In the genomic region with DNA sequence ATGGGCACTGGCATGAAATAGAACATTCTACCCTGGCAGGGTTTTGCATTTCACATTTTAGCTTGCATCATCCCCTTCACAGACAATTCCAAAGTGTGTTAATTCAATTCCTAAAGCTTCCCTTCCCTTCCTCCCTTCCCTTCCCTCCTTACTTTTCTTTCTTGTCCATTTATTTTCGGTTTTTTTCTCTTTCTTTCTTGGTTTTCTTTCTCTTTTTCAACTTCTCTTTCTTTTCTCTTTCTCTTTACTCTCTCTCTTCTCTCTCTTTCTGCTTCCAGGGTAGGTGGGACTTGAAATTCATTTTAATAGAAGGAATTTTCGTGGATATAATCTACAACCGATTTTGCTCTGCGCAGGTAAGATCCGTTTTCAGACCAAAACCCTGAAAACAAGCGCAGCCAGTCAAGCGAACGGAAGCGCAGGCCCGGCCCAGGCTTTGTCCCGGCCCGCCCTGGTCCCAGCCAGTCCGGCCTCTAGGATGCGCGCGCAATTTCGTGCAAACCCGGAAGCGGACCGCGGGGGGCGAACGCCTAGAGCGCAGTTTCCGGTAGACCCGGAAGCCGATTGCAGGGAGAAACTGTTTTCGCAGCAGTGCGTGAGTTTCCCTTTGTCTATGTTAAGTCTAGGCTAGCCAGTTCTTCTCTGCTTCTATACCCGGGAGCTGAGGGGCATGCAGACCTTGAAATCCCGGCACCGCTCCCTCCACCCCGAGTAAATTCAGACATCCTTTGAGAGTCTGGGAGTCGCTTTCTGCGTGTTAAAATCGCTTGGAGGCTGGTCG, we compare ENCODE assay signal across 1 cellular context.
TF ChIP-seq lines count a peak whose summit lies in the region.

A gene (plus strand): TSS at position 540 of the 781 bp plus-strand sequence. CDS start 4,165 bp downstream, outside the sequence.

TF ChIP-seq in HepG2, 621 proteins besides CTCF, POLR2A, EP300 and RAD21 (continued from another document and continues in another):
- TF ChIP-seq, protein P1, sequence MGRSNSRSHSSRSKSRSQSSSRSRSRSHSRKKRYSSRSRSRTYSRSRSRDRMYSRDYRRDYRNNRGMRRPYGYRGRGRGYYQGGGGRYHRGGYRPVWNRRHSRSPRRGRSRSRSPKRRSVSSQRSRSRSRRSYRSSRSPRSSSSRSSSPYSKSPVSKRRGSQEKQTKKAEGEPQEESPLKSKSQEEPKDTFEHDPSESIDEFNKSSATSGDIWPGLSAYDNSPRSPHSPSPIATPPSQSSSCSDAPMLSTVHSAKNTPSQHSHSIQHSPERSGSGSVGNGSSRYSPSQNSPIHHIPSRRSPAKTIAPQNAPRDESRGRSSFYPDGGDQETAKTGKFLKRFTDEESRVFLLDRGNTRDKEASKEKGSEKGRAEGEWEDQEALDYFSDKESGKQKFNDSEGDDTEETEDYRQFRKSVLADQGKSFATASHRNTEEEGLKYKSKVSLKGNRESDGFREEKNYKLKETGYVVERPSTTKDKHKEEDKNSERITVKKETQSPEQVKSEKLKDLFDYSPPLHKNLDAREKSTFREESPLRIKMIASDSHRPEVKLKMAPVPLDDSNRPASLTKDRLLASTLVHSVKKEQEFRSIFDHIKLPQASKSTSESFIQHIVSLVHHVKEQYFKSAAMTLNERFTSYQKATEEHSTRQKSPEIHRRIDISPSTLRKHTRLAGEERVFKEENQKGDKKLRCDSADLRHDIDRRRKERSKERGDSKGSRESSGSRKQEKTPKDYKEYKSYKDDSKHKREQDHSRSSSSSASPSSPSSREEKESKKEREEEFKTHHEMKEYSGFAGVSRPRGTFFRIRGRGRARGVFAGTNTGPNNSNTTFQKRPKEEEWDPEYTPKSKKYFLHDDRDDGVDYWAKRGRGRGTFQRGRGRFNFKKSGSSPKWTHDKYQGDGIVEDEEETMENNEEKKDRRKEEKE (IDR thresholded peaks at IDR 0.05): no peak
- TF ChIP-seq, protein P2, sequence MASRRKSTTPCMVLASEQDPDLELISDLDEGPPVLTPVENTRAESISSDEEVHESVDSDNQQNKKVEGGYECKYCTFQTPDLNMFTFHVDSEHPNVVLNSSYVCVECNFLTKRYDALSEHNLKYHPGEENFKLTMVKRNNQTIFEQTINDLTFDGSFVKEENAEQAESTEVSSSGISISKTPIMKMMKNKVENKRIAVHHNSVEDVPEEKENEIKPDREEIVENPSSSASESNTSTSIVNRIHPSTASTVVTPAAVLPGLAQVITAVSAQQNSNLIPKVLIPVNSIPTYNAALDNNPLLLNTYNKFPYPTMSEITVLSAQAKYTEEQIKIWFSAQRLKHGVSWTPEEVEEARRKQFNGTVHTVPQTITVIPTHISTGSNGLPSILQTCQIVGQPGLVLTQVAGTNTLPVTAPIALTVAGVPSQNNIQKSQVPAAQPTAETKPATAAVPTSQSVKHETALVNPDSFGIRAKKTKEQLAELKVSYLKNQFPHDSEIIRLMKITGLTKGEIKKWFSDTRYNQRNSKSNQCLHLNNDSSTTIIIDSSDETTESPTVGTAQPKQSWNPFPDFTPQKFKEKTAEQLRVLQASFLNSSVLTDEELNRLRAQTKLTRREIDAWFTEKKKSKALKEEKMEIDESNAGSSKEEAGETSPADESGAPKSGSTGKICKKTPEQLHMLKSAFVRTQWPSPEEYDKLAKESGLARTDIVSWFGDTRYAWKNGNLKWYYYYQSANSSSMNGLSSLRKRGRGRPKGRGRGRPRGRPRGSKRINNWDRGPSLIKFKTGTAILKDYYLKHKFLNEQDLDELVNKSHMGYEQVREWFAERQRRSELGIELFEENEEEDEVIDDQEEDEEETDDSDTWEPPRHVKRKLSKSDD (CRISPR knock-in tag; IDR thresholded peaks at IDR 0.05; ENCODE audit: low read depth): no peak
- TF ChIP-seq ZNF556 (CRISPR knock-in tag; IDR thresholded peaks at IDR 0.05; ENCODE audit: borderline replicate concordance) (0 out of 2 replicates have a peak, but pooled peaks have one; percentile 32), KAT2B (IDR thresholded peaks at IDR 0.05; ENCODE audit: borderline replicate concordance, low read depth, low read length) (no peak), REPIN1 (CRISPR knock-in tag; IDR thresholded peaks at IDR 0.05; ENCODE audit: borderline replicate concordance, low read depth) (peak; percentile 49; the same call in 1 of the 2 replicates), THYN1 (CRISPR knock-in tag; IDR thresholded peaks at IDR 0.05; ENCODE audit: borderline replicate concordance, low read depth) (no peak), ZNF557 (CRISPR knock-in tag; IDR thresholded peaks at IDR 0.05) (no peak), HDAC2 (CRISPR knock-in tag; IDR thresholded peaks at IDR 0.05) (0 out of 2 replicates have a peak, but pooled peaks have one; percentile 19), RBFOX2 (IDR thresholded peaks at IDR 0.05; ENCODE audit: low read depth, low read length) (peak; percentile 75), SOX5 (CRISPR knock-in tag; IDR thresholded peaks at IDR 0.05; ENCODE audit: borderline replicate concordance) (peak; percentile 34; the same call in 1 of the 2 replicates), JUNB (CRISPR knock-in tag; IDR thresholded peaks at IDR 0.05; ENCODE audit: borderline replicate concordance) (no peak), ONECUT2 (CRISPR knock-in tag; IDR thresholded peaks at IDR 0.05) (0 out of 2 replicates have a peak, but pooled peaks have one; percentile 6), ZKSCAN8 (CRISPR knock-in tag; IDR thresholded peaks at IDR 0.05; ENCODE audit: borderline replicate concordance) (peak; percentile 17; the same call in 1 of the 2 replicates), FOXP1 (IDR thresholded peaks at IDR 0.05) (no peak), FOXP1 (CRISPR knock-in tag; IDR thresholded peaks at IDR 0.05) (no peak), TCF7L2 (IDR thresholded peaks at IDR 0.05; ENCODE audit: low read depth, low read length) (no peak), FOSL1 (CRISPR knock-in tag; IDR thresholded peaks at IDR 0.05; ENCODE audit: borderline replicate concordance) (no peak), KDM2A (CRISPR knock-in tag; IDR thresholded peaks at IDR 0.05; ENCODE audit: borderline replicate concordance, low read depth) (peak; percentile 68; the same call in 1 of the 2 replicates), ZNF547 (CRISPR knock-in tag; IDR thresholded peaks at IDR 0.05) (peak; percentile 70; the same call in 1 of the 2 replicates), ZNF263 (CRISPR knock-in tag; IDR thresholded peaks at IDR 0.05) (0 out of 2 replicates have a peak, but pooled peaks have one; percentile 16), ZNF33B (CRISPR knock-in tag; IDR thresholded peaks at IDR 0.05) (0 out of 2 replicates have a peak, but pooled peaks have one; percentile 38), SMAD3 (CRISPR knock-in tag; IDR thresholded peaks at IDR 0.05) (no peak; the same call in 1 of the 2 replicates), SIX4 (CRISPR knock-in tag; IDR thresholded peaks at IDR 0.05) (0 out of 2 replicates have a peak, but pooled peaks have one; percentile 27), DR1 (CRISPR knock-in tag; IDR thresholded peaks at IDR 0.05) (no peak; the same call in 1 of the 2 replicates), GZF1 (CRISPR knock-in tag; IDR thresholded peaks at IDR 0.05) (no peak), KAT8 (CRISPR knock-in tag; IDR thresholded peaks at IDR 0.05) (peak; percentile 94), ZNF253 (CRISPR knock-in tag; IDR thresholded peaks at IDR 0.05; ENCODE audit: borderline replicate concordance) (no peak), WIZ (CRISPR knock-in tag; IDR thresholded peaks at IDR 0.05) (0 out of 2 replicates have a peak, but pooled peaks have one; percentile 69), FOXJ3 (CRISPR knock-in tag; IDR thresholded peaks at IDR 0.05; ENCODE audit: borderline replicate concordance) (no peak), ZNF510 (CRISPR knock-in tag; IDR thresholded peaks at IDR 0.05; ENCODE audit: low read depth) (0 out of 2 replicates have a peak, but pooled peaks have one; percentile 57), AGO1 (IDR thresholded peaks at IDR 0.05; ENCODE audit: low read depth, low read length, poor library complexity, severe bottlenecking) (no peak), TMF1 (CRISPR knock-in tag; IDR thresholded peaks at IDR 0.05; ENCODE audit: low read depth) (no peak), ZNF850 (CRISPR knock-in tag; conservative IDR thresholded peaks at IDR 0.05) (no peak), KDM3A (CRISPR knock-in tag; IDR thresholded peaks at IDR 0.05; ENCODE audit: low read depth) (no peak; the same call in 1 of the 2 replicates)
- TF ChIP-seq, protein P3, sequence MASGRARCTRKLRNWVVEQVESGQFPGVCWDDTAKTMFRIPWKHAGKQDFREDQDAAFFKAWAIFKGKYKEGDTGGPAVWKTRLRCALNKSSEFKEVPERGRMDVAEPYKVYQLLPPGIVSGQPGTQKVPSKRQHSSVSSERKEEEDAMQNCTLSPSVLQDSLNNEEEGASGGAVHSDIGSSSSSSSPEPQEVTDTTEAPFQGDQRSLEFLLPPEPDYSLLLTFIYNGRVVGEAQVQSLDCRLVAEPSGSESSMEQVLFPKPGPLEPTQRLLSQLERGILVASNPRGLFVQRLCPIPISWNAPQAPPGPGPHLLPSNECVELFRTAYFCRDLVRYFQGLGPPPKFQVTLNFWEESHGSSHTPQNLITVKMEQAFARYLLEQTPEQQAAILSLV (CRISPR knock-in tag; IDR thresholded peaks at IDR 0.05; ENCODE audit: borderline replicate concordance): 0 out of 2 replicates have a peak, but pooled peaks have one; percentile 46
- TF ChIP-seq, protein P4, sequence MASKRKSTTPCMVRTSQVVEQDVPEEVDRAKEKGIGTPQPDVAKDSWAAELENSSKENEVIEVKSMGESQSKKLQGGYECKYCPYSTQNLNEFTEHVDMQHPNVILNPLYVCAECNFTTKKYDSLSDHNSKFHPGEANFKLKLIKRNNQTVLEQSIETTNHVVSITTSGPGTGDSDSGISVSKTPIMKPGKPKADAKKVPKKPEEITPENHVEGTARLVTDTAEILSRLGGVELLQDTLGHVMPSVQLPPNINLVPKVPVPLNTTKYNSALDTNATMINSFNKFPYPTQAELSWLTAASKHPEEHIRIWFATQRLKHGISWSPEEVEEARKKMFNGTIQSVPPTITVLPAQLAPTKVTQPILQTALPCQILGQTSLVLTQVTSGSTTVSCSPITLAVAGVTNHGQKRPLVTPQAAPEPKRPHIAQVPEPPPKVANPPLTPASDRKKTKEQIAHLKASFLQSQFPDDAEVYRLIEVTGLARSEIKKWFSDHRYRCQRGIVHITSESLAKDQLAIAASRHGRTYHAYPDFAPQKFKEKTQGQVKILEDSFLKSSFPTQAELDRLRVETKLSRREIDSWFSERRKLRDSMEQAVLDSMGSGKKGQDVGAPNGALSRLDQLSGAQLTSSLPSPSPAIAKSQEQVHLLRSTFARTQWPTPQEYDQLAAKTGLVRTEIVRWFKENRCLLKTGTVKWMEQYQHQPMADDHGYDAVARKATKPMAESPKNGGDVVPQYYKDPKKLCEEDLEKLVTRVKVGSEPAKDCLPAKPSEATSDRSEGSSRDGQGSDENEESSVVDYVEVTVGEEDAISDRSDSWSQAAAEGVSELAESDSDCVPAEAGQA (IDR thresholded peaks at IDR 0.05; ENCODE audit: low read depth): peak; percentile 19; the same call in 1 of the 2 replicates
- TF ChIP-seq, protein P4 (CRISPR knock-in tag; IDR thresholded peaks at IDR 0.05; ENCODE audit: borderline replicate concordance): no peak
- TF ChIP-seq, protein P5, sequence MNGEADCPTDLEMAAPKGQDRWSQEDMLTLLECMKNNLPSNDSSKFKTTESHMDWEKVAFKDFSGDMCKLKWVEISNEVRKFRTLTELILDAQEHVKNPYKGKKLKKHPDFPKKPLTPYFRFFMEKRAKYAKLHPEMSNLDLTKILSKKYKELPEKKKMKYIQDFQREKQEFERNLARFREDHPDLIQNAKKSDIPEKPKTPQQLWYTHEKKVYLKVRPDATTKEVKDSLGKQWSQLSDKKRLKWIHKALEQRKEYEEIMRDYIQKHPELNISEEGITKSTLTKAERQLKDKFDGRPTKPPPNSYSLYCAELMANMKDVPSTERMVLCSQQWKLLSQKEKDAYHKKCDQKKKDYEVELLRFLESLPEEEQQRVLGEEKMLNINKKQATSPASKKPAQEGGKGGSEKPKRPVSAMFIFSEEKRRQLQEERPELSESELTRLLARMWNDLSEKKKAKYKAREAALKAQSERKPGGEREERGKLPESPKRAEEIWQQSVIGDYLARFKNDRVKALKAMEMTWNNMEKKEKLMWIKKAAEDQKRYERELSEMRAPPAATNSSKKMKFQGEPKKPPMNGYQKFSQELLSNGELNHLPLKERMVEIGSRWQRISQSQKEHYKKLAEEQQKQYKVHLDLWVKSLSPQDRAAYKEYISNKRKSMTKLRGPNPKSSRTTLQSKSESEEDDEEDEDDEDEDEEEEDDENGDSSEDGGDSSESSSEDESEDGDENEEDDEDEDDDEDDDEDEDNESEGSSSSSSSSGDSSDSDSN (CRISPR knock-in tag; IDR thresholded peaks at IDR 0.05): peak; percentile 59
- TF ChIP-seq, protein P6, sequence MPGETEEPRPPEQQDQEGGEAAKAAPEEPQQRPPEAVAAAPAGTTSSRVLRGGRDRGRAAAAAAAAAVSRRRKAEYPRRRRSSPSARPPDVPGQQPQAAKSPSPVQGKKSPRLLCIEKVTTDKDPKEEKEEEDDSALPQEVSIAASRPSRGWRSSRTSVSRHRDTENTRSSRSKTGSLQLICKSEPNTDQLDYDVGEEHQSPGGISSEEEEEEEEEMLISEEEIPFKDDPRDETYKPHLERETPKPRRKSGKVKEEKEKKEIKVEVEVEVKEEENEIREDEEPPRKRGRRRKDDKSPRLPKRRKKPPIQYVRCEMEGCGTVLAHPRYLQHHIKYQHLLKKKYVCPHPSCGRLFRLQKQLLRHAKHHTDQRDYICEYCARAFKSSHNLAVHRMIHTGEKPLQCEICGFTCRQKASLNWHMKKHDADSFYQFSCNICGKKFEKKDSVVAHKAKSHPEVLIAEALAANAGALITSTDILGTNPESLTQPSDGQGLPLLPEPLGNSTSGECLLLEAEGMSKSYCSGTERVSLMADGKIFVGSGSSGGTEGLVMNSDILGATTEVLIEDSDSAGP (CRISPR knock-in tag; IDR thresholded peaks at IDR 0.05; ENCODE audit: borderline replicate concordance): peak; percentile 26; the same call in 1 of the 2 replicates
- TF ChIP-seq, protein P7, sequence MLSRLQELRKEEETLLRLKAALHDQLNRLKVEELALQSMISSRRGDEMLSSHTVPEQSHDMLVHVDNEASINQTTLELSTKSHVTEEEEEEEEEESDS (CRISPR knock-in tag; IDR thresholded peaks at IDR 0.05; ENCODE audit: borderline replicate concordance): no peak
- TF ChIP-seq, protein P8, sequence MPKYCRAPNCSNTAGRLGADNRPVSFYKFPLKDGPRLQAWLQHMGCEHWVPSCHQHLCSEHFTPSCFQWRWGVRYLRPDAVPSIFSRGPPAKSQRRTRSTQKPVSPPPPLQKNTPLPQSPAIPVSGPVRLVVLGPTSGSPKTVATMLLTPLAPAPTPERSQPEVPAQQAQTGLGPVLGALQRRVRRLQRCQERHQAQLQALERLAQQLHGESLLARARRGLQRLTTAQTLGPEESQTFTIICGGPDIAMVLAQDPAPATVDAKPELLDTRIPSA (CRISPR knock-in tag; IDR thresholded peaks at IDR 0.05; ENCODE audit: borderline replicate concordance): no peak
